Comparison of ENCODE assay signal across 19 cellular contexts in the genomic region with DNA sequence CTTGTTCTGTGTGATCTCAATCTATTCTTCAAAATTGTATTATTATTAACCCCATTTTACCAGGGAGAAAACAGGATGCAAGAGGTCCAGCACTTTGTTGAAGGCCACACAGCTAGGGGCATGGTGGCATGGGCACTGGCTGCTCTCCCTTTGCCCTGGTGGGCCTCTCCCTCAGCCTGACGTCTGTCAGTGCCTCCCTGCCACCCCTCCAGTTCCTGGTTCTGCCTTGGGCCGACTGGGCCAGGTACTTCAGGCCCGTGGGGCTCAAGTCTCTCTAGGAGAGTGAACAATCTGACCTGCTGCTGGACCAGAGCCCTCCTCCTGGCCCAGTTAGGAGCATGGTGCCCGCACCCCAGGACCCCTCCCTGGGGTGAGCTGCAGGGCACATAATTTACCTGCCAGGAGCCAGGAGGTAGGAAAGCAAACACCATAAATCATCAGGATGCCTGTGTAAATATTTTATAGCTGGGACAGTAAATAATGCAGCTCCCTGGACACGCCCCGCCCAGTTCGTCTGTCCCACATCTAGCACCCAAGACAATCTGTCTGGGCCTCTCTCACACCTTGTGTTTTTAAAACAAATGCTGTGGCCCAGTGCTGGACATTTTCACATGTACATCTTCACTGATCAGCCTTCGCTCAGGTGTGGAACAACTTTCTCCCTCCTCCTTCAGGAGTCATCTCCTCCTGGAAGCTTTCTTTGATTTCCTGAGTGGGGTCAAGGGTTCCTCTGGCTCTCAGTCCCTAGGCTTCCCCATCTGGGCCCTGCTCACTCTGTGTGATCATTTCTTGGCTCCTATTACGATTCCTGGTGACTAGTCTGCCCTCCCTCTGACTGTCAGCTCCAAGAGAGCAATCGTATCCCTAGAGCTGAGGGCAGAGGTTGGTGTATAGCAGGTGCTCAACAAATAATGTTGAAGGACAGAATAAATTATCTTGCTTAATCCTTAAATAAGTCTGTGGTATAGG. TPM values are rescaled to one million over a fixed set of nuclear protein-coding genes. Genes with fewer than 3 reads are reported as not detected.
DNase-seq lines count a peak whose midpoint lies in the region; ATAC-seq and TF ChIP-seq lines count a peak whose summit lies in the region.
"Had no signal": no experiment of that assay in that cellular context is flagged by ENCODE, and none has a peak within 500 bp of the region (broad histone marks: within the 10 kb centered on the region; RNA-seq: fewer than 3 reads in every experiment).

No MANE protein-coding gene starts in this region.

- CTCF ChIA-PET in PC-9 (lab: Charles Lee), result no interaction called here

- no peaks in the 10 kb centered on the region for H3K9me2 ChIP-seq in PC-9 (ENCODE audit: insufficient read depth)

- ATAC-seq in upper lobe of right lung, result peak; percentile 24
- ATAC-seq in HG02763 (IDR thresholded peaks at IDR 0.05; ENCODE audit: unreplicated experiment), result no peak
- ATAC-seq: effector memory CD8-positive, alpha-beta T cell; stimulated activated memory B cell treated with anti-CD40 and anti-IgM and Interleukin-4, amounts not matched to agents 10 μg/mL and 1 μg/mL and 100 μg/mL, for 72 hours had no signal

- H3K4me3 ChIP-seq in PC-9, result no peak overlapping the region
- no peak overlapping the region for H3K4me3 ChIP-seq in upper lobe of right lung
- H3K4me3 ChIP-seq: skin epidermis, tibial nerve had no signal

- H4K20me1 ChIP-seq in PC-9 (ENCODE audit: insufficient read depth), result no peaks in the 10 kb centered on the region

- DNase-seq in SIG-M5 treated with dmso at 0.1 percent for 504 hours (lab: John Stamatoyannopoulos, UW; ENCODE audit: unreplicated experiment) (peak; percentile 18), SIG-M5 (lab: John Stamatoyannopoulos, UW) (no peak), PC-9 (peak; percentile 59 to 79), mucosa of gallbladder (ENCODE audit: low spot score) (peak; percentile 51), upper lobe of right lung (no peak), HuH-7 (ENCODE audit: low spot score) (no peak), C1 segment of cervical spinal cord (lab: John Stamatoyannopoulos, UW) (no peak)
- DNase-seq: activated B cell treated with CpG ODN at 0.5 μM for 24 hours; activated CD8-positive, alpha-beta memory T cell treated with anti-CD3 and anti-CD28 coated beads for 24 hours; CD4-positive, CD25-positive, alpha-beta regulatory T cell; effector memory CD8-positive, alpha-beta T cell; head of caudate nucleus; islet precursor cell; NCI-H1694 treated with DMSO at 0.1 percent for 48 hours; RPMI8226 had no signal

- H3K36me3 ChIP-seq in PC-9 (ENCODE audit: low read depth) (no peaks in the 10 kb centered on the region), upper lobe of right lung (no peaks in the 10 kb centered on the region)
- H3K36me3 ChIP-seq: tibial nerve had no signal

- H3K79me2 ChIP-seq in PC-9 (ENCODE audit: low read depth), result no peaks in the 10 kb centered on the region

- no peaks in the 10 kb centered on the region for H3K9me3 ChIP-seq in PC-9 (ENCODE audit: insufficient read depth, low read depth)
- no peaks in the 10 kb centered on the region for H3K9me3 ChIP-seq in upper lobe of right lung
- H3K9me3 ChIP-seq: tibial nerve had no signal

- H3K4me2 ChIP-seq in PC-9, result peak overlapping the region; percentile 66

- H3K27ac ChIP-seq in PC-9, result peak overlapping the region; percentile 56
- H3K27ac ChIP-seq in upper lobe of right lung, result no peak overlapping the region
- H3K27ac ChIP-seq: skin epidermis, tibial nerve had no signal

- H3K27me3 ChIP-seq in PC-9 (ENCODE audit: insufficient read depth, low read depth) (no peaks in the 10 kb centered on the region), upper lobe of right lung (no peaks in the 10 kb centered on the region)
- H3K27me3 ChIP-seq: tibial nerve had no signal

- H3F3A ChIP-seq in PC-9 (ENCODE audit: insufficient read depth, low read depth), result peaks cover 25% of the 10 kb centered on the region

- intact Hi-C loops in PC-9 (cut with micrococcal nuclease; ENCODE audit: unreplicated experiment), result loop anchor here (1.0 kb wide), 1 partner anchor 10 kb away; no protein-coding TSS in a partner anchor
- intact Hi-C loops in upper lobe of right lung (cut with DNase I), result no loop called here

- H3K4me1 ChIP-seq in PC-9 (replicated peaks; ENCODE audit: insufficient read depth) (peaks cover 71% of the 10 kb centered on the region), upper lobe of right lung (peaks cover 28% of the 10 kb centered on the region)

- H2AFZ ChIP-seq in PC-9, result no peak overlapping the region

- no TSS peak for BruUV-seq in PC-9 (replicated peaks; lab: Mats Ljungman, UMichigan)

- TF ChIP-seq CTCF in PC-9 (conservative IDR thresholded peaks at IDR 0.05), result no peak
- TF ChIP-seq CTCF in upper lobe of right lung (IDR thresholded peaks at IDR 0.05), result no peak

- POLR2A ChIA-PET in PC-9 (lab: Charles Lee; ENCODE audit: unreplicated experiment), result interaction anchor here (0.6 to 0.8 kb wide), 5 partner anchors 9 to 226 kb away, joined by 3 to 5 read pairs (median 4); partner anchors contain the start of gene PRKCD

RNA-seq across cellular contexts. Expression of gene RFT1, which starts 15.2 kb away (rescaled TPM):
- 30.8 and 31.0 TPM in 2 replicates for total RNA-seq in PC-9 (2021)
- total RNA-seq in mucosa of gallbladder, result 21.3 TPM
- total RNA-seq in upper lobe of right lung, result 20.6 TPM

RNA-seq across cellular contexts. Expression of gene PRKCD, which starts 15.6 kb away (rescaled TPM):
- total RNA-seq in PC-9 (2021) (30.1 and 34.3 TPM in 2 replicates), mucosa of gallbladder (103 TPM), upper lobe of right lung (78.4 TPM)

Comparison
In these comparisons a context has a peak if more than half of its experiments do, and no peak if none do; other contexts are left out.
1. DNase-seq: peak in SIG-M5 treated with dmso at 0.1 percent for 504 hours (single experiment), PC-9 (2 of 2) and mucosa of gallbladder (single experiment); none in SIG-M5 (single experiment), upper lobe of right lung (single experiment), HuH-7 (single experiment) and C1 segment of cervical spinal cord (0 of 14).